In genomic region chr10:45409782-45410181, GRCh38 we compare ENCODE assay signal across 1 cellular context.
TF ChIP-seq lines count a peak whose summit lies in the region.

No MANE protein-coding gene starts in this region.

TF ChIP-seq in K562, 482 proteins besides CTCF, POLR2A, EP300 and RAD21 (continued from another document and continues in another):
- TF ChIP-seq MGA (IDR thresholded peaks at IDR 0.05) (peak; percentile 47), HDGF (IDR thresholded peaks at IDR 0.05) (no peak), DACH1 (IDR thresholded peaks at IDR 0.05; ENCODE audit: partially characterized antibody) (peak; percentile 29), HMBOX1 (IDR thresholded peaks at IDR 0.05) (no peak), HNRNPLL (IDR thresholded peaks at IDR 0.05; ENCODE audit: low read depth, low read length, poor library complexity, severe bottlenecking) (no peak), ATF1 (CRISPR knock-in tag; IDR thresholded peaks at IDR 0.05) (no peak), ATF1 (tag; IDR thresholded peaks at IDR 0.05) (no peak), USF1 (CRISPR knock-in tag; IDR thresholded peaks at IDR 0.05) (peak; percentile 11; the same call in 1 of the 2 replicates), HMGN3 (IDR thresholded peaks at IDR 0.05; ENCODE audit: borderline replicate concordance, extremely low read depth, insufficient read length, low read depth, low read length) (no peak), TRIM28 (IDR thresholded peaks at IDR 0.05) (no peak), ZNF143 (CRISPR knock-in tag; IDR thresholded peaks at IDR 0.05) (no peak), SREBF1 (IDR thresholded peaks at IDR 0.05; ENCODE audit: borderline replicate concordance, low read depth, low read length) (no peak), KDM1A (IDR thresholded peaks at IDR 0.05) (no peak), ZNF609 (CRISPR knock-in tag; IDR thresholded peaks at IDR 0.05; ENCODE audit: borderline replicate concordance) (no peak), TGIF2 (CRISPR knock-in tag; IDR thresholded peaks at IDR 0.05) (no peak), TFAM (CRISPR knock-in tag; conservative IDR thresholded peaks at IDR 0.05) (no peak), HDAC1 (IDR thresholded peaks at IDR 0.05) (no peak), SP2 (IDR thresholded peaks at IDR 0.05; ENCODE audit: extremely low read depth, low read depth, low read length, poor library complexity, severe bottlenecking) (no peak), ZNF134 (CRISPR knock-in tag; conservative IDR thresholded peaks at IDR 0.05) (0 out of 2 replicates have a peak, but pooled peaks have one; percentile 6), PHF21A (IDR thresholded peaks at IDR 0.05; ENCODE audit: borderline replicate concordance, low read depth) (no peak), IFI16 (CRISPR knock-in tag; IDR thresholded peaks at IDR 0.05) (no peak), CAMTA2 (CRISPR knock-in tag; conservative IDR thresholded peaks at IDR 0.05) (no peak), NR2C2 (CRISPR knock-in tag; IDR thresholded peaks at IDR 0.05) (no peak), NR2C2 (tag; IDR thresholded peaks at IDR 0.05) (no peak), RBM34 (IDR thresholded peaks at IDR 0.05; ENCODE audit: borderline replicate concordance, insufficient read depth, low read length) (no peak), CCAR2 (IDR thresholded peaks at IDR 0.05; ENCODE audit: low read depth, low read length) (no peak), CBX2 (IDR thresholded peaks at IDR 0.05; ENCODE audit: insufficient read depth, low read length, poor library complexity, severe bottlenecking) (no peak), FOXP1 (CRISPR knock-in tag; IDR thresholded peaks at IDR 0.05) (0 out of 2 replicates have a peak, but pooled peaks have one; percentile 22), ZBTB17 (CRISPR knock-in tag; IDR thresholded peaks at IDR 0.05) (no peak), POLR2H (tag; IDR thresholded peaks at IDR 0.05; ENCODE audit: low read depth) (no peak), NFIX (CRISPR knock-in tag; IDR thresholded peaks at IDR 0.05; ENCODE audit: low read depth) (no peak), ZNF239 (CRISPR knock-in tag; IDR thresholded peaks at IDR 0.05) (no peak), CBFA2T3 (IDR thresholded peaks at IDR 0.05) (no peak), HMG20A (CRISPR knock-in tag; conservative IDR thresholded peaks at IDR 0.05) (no peak), MYNN (IDR thresholded peaks at IDR 0.05) (no peak), MYNN (CRISPR knock-in tag; IDR thresholded peaks at IDR 0.05) (no peak), HNRNPH1 (optimal IDR thresholded peaks at IDR 0.05; ENCODE audit: low read depth, low read length) (no peak), HNRNPK (IDR thresholded peaks at IDR 0.05; ENCODE audit: low read depth, low read length, poor library complexity, severe bottlenecking) (no peak), ZNF830 (CRISPR knock-in tag; IDR thresholded peaks at IDR 0.05) (0 out of 2 replicates have a peak, but pooled peaks have one; percentile 30), JUND (IDR thresholded peaks at IDR 0.05; ENCODE audit: borderline replicate concordance, low read depth, low read length) (no peak), JUND (tag; IDR thresholded peaks at IDR 0.05; ENCODE audit: borderline replicate concordance, low read depth, low read length) (no peak), SMAD3 (CRISPR knock-in tag; conservative IDR thresholded peaks at IDR 0.05) (no peak), RB1 (IDR thresholded peaks at IDR 0.05; ENCODE audit: low read depth) (no peak), BCL6 (CRISPR knock-in tag; IDR thresholded peaks at IDR 0.05) (no peak), NFIC (IDR thresholded peaks at IDR 0.05) (no peak), MECOM (CRISPR knock-in tag; IDR thresholded peaks at IDR 0.05) (0 out of 2 replicates have a peak, but pooled peaks have one; percentile 32), ZNF561 (CRISPR knock-in tag; conservative IDR thresholded peaks at IDR 0.05) (no peak), ZEB2 (IDR thresholded peaks at IDR 0.05) (no peak)
- TF ChIP-seq, protein P1, sequence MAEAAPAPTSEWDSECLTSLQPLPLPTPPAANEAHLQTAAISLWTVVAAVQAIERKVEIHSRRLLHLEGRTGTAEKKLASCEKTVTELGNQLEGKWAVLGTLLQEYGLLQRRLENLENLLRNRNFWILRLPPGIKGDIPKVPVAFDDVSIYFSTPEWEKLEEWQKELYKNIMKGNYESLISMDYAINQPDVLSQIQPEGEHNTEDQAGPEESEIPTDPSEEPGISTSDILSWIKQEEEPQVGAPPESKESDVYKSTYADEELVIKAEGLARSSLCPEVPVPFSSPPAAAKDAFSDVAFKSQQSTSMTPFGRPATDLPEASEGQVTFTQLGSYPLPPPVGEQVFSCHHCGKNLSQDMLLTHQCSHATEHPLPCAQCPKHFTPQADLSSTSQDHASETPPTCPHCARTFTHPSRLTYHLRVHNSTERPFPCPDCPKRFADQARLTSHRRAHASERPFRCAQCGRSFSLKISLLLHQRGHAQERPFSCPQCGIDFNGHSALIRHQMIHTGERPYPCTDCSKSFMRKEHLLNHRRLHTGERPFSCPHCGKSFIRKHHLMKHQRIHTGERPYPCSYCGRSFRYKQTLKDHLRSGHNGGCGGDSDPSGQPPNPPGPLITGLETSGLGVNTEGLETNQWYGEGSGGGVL (CRISPR knock-in tag; IDR thresholded peaks at IDR 0.05): no peak
- TF ChIP-seq, protein P2, sequence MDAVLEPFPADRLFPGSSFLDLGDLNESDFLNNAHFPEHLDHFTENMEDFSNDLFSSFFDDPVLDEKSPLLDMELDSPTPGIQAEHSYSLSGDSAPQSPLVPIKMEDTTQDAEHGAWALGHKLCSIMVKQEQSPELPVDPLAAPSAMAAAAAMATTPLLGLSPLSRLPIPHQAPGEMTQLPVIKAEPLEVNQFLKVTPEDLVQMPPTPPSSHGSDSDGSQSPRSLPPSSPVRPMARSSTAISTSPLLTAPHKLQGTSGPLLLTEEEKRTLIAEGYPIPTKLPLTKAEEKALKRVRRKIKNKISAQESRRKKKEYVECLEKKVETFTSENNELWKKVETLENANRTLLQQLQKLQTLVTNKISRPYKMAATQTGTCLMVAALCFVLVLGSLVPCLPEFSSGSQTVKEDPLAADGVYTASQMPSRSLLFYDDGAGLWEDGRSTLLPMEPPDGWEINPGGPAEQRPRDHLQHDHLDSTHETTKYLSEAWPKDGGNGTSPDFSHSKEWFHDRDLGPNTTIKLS (IDR thresholded peaks at IDR 0.05; ENCODE audit: borderline replicate concordance, low read depth): no peak
